In the genomic region with DNA sequence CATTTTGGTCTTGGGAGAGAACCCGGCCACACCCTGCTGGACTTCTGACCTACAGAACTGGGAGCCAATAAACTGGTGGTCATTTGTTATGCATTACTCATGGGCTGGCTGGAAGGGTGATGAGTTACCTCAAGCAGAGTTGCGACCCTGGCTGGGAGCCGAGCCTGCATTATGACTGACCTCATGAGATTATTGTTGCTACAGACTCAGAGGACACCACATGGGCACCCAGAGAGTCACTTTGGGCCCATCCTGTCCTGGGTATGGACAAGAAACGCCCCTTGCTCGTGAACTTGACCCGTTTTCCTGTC, we compare ENCODE assay signal across 1 cellular context.
TF ChIP-seq lines count a peak whose summit lies in the region.

No MANE protein-coding gene starts in this region.

TF ChIP-seq in HCT116, 20 proteins besides CTCF, POLR2A, EP300 and RAD21 (continued from another document):
- TF ChIP-seq, protein P1, sequence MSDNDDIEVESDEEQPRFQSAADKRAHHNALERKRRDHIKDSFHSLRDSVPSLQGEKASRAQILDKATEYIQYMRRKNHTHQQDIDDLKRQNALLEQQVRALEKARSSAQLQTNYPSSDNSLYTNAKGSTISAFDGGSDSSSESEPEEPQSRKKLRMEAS (IDR thresholded peaks at IDR 0.05) = no peak
TF ChIP-seq in HCT116: peak in this region for 0.
